13 cellular contexts compared by ENCODE assay signal in the genomic region with DNA sequence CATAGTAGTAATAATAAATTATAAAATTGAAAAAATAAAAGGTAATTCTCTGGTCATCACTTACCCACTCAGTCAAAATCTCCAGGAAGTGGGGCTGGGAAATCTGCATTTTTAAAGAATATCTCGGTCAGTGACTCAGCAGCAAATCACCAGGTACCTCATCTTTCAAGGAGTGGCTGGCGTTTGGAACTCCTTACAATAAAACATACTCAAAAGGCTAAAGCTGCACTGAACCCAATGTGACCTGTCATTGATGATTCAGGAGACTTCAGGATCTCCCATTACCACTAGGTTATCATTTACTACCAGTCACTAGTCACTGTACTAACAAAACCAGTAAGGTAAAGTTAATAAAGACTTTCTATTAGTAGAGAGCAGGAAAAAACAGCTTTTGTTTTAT. TPM values are rescaled to one million over a fixed set of nuclear protein-coding genes. Genes with fewer than 3 reads are reported as not detected.
DNase-seq lines count a peak whose midpoint lies in the region; ATAC-seq lines count a peak whose summit lies in the region.
"Had no signal": no experiment of that assay in that cellular context is flagged by ENCODE, and none has a peak within 500 bp of the region (broad histone marks: within the 10 kb centered on the region; RNA-seq: fewer than 3 reads in every experiment).

No MANE protein-coding gene starts in this region.

- H2AFZ ChIP-seq in neuronal stem cell (ENCODE audit: low read length): no peak overlapping the region

- no peak overlapping the region for H2BK5ac ChIP-seq in neuronal stem cell (ENCODE audit: low read length)

- no peaks in the 10 kb centered on the region for H3K9me3 Mint-ChIP-seq in activated CD8-positive, alpha-beta memory T cell treated with anti-CD3 and anti-CD28 coated beads, Interleukin-2, amount 10 ng/mL, durations not matched to agents 7 days and 5 days (ENCODE audit: low read depth)
- H3K9me3 Mint-ChIP-seq: effector memory CD8-positive, alpha-beta T cell had no signal

- no peak overlapping the region for H4K91ac ChIP-seq in neuronal stem cell (ENCODE audit: low read depth, low read length, poor library complexity)

- no peak for DNase-seq in activated CD8-positive, alpha-beta memory T cell treated with anti-CD3 and anti-CD28 coated beads, Interleukin-2, amount 10 ng/mL, durations not matched to agents 7 days and 5 days
- no peak for DNase-seq in activated CD8-positive, alpha-beta memory T cell treated with anti-CD3 and anti-CD28 coated beads for 24 hours
- DNase-seq in NCI-H226: peak; percentile 81
- peak; percentile 10 for DNase-seq in dermis blood vessel endothelial cell
- DNase-seq in NCI-H82 (lab: John Stamatoyannopoulos, UW): no peak
- no peak for DNase-seq in neuronal stem cell (ENCODE audit: low spot score)
- DNase-seq: AML-193; effector memory CD8-positive, alpha-beta T cell; NCI-H446; ovary had no signal

- H3K27ac Mint-ChIP-seq in activated CD8-positive, alpha-beta memory T cell treated with anti-CD3 and anti-CD28 coated beads, Interleukin-2, amount 10 ng/mL, durations not matched to agents 7 days and 5 days: peak overlapping the region; percentile 76

- H3K27ac ChIP-seq in neuronal stem cell (replicated peaks; ENCODE audit: low read length): no peak overlapping the region
- H3K27ac ChIP-seq: ovary, vagina had no signal

- CTCF ChIA-PET in activated CD8-positive, alpha-beta memory T cell treated with anti-CD3 and anti-CD28 coated beads, Interleukin-2, amount 10 ng/mL, durations not matched to agents 7 days and 5 days (lab: Charles Lee): interaction anchor here (3.6 to 3.9 kb wide), 2 partner anchors 22 to 63 kb away, joined by 17 to 21 read pairs; a partner anchor contains a TSS

- no peak overlapping the region for H4K8ac ChIP-seq in neuronal stem cell (ENCODE audit: low read depth, low read length)

- peak overlapping the region; percentile 47 for H3K4me3 Mint-ChIP-seq in activated CD8-positive, alpha-beta memory T cell treated with anti-CD3 and anti-CD28 coated beads, Interleukin-2, amount 10 ng/mL, durations not matched to agents 7 days and 5 days

- no peak overlapping the region for H3K4ac ChIP-seq in neuronal stem cell (ENCODE audit: low read length)

- no peaks in the 10 kb centered on the region for H3K27me3 ChIP-seq in skeletal muscle satellite cell (ENCODE audit: control insufficient read depth, insufficient read depth, low read length)
- peaks cover 0 to 10% (median 0%) of the 10 kb centered on the region in 3 experiments for H3K27me3 ChIP-seq in neuronal stem cell (ENCODE audit: control insufficient read depth in 3 of 3, insufficient read depth in 3 of 3, low read depth in 1 of 3, low read length in 3 of 3)
- H3K27me3 ChIP-seq: ovary, vagina had no signal

- WGBS in neuronal stem cell (ENCODE audit: extremely low coverage in 2 of 2, insufficient read length in 2 of 2, insufficient replicate concordance in 1 of 2), 2 donors: no CpG with 5 or more reads among the region's 2 CpGs

- H3K79me1 ChIP-seq in neuronal stem cell (ENCODE audit: low read depth, low read length): no peaks in the 10 kb centered on the region

- no peaks in the 10 kb centered on the region for H3K27me3 Mint-ChIP-seq in activated CD8-positive, alpha-beta memory T cell treated with anti-CD3 and anti-CD28 coated beads, Interleukin-2, amount 10 ng/mL, durations not matched to agents 7 days and 5 days
- H3K27me3 Mint-ChIP-seq: effector memory CD8-positive, alpha-beta T cell had no signal

- H2BK12ac ChIP-seq in neuronal stem cell (ENCODE audit: low read length): no peak overlapping the region

- H3K4me3 ChIP-seq in skeletal muscle satellite cell (ENCODE audit: low read length) (no peak overlapping the region), neuronal stem cell (ENCODE audit: low read length in 2 of 2) (no peak overlapping the region)
- H3K4me3 ChIP-seq: ovary, vagina had no signal

- no peak overlapping the region for H3K14ac ChIP-seq in neuronal stem cell (ENCODE audit: low read length)

- peaks cover 81% of the 10 kb centered on the region for H3K4me1 Mint-ChIP-seq in activated CD8-positive, alpha-beta memory T cell treated with anti-CD3 and anti-CD28 coated beads, Interleukin-2, amount 10 ng/mL, durations not matched to agents 7 days and 5 days

- H3K4me1 ChIP-seq in skeletal muscle satellite cell (ENCODE audit: control insufficient read depth, insufficient read depth, low read length): peaks cover 78% of the 10 kb centered on the region
- H3K4me1 ChIP-seq in neuronal stem cell (ENCODE audit: control insufficient read depth in 2 of 2, insufficient read depth in 1 of 2, low read depth in 1 of 2, low read length in 2 of 2): peaks cover 9 to 10% of the 10 kb centered on the region in 2 donors

- peak overlapping the region; percentile 52 for H3K4me2 ChIP-seq in skeletal muscle satellite cell (ENCODE audit: low read length)
- no peak overlapping the region for H3K4me2 ChIP-seq in neuronal stem cell (ENCODE audit: insufficient read depth, low read length, poor library complexity, severe bottlenecking)

- H3K9ac ChIP-seq in skeletal muscle satellite cell (ENCODE audit: low read depth, low read length) (peak overlapping the region; percentile 38), neuronal stem cell (ENCODE audit: low read depth, low read length, poor library complexity) (no peak overlapping the region)

- no peak for ATAC-seq in activated CD8-positive, alpha-beta memory T cell treated with anti-CD3 and anti-CD28 coated beads, Interleukin-2, amount 10 ng/mL, durations not matched to agents 7 days and 5 days
- ATAC-seq in GM21576 (IDR thresholded peaks at IDR 0.05; ENCODE audit: unreplicated experiment): no peak
- ATAC-seq: effector memory CD8-positive, alpha-beta T cell had no signal

- no peak overlapping the region for H2BK120ac ChIP-seq in neuronal stem cell (ENCODE audit: low read depth, low read length)

- no peaks in the 10 kb centered on the region for H3K36me3 ChIP-seq in skeletal muscle satellite cell (ENCODE audit: insufficient read depth, low read length)
- no peaks in the 10 kb centered on the region for H3K36me3 ChIP-seq in neuronal stem cell (replicated peaks in 1 of 2; ENCODE audit: control insufficient read depth in 2 of 2, insufficient read depth in 2 of 2, low read length in 2 of 2)
- H3K36me3 ChIP-seq: ovary, vagina had no signal

- H3K18ac ChIP-seq in neuronal stem cell (ENCODE audit: low read length): no peak overlapping the region

- H3K36me3 Mint-ChIP-seq in activated CD8-positive, alpha-beta memory T cell treated with anti-CD3 and anti-CD28 coated beads, Interleukin-2, amount 10 ng/mL, durations not matched to agents 7 days and 5 days: peaks cover 3% of the 10 kb centered on the region

- H2AK5ac ChIP-seq in neuronal stem cell (ENCODE audit: low read depth, low read length): no peak overlapping the region

- no peak overlapping the region for H3K23ac ChIP-seq in neuronal stem cell (ENCODE audit: low read depth, low read length, poor library complexity)

- H2BK15ac ChIP-seq in neuronal stem cell (ENCODE audit: low read length): no peak overlapping the region

- H3K9me3 ChIP-seq in skeletal muscle satellite cell (replicated peaks; ENCODE audit: low read length): no peaks in the 10 kb centered on the region
- H3K9me3 ChIP-seq in neuronal stem cell (replicated peaks in 1 of 2; ENCODE audit: control insufficient read depth in 2 of 2, insufficient read depth in 1 of 2, low read depth in 1 of 2, low read length in 2 of 2): no peaks in the 10 kb centered on the region
- H3K9me3 ChIP-seq: ovary, vagina had no signal

RNA-seq across cellular contexts. Expression of a gene that starts 21.5 kb away (rescaled TPM):
- total RNA-seq in activated CD8-positive, alpha-beta memory T cell treated with anti-CD3 and anti-CD28 coated beads, Interleukin-2, amount 10 ng/mL, durations not matched to agents 7 days and 5 days: 10 to 100 TPM; 47.7 to 52.2 TPM
- 7.0 and 8.1 TPM in 2 replicates for total RNA-seq in dermis blood vessel endothelial cell
- 16.6 and 20.0 TPM in 2 replicates for total RNA-seq in skeletal muscle satellite cell (2012; rRNA removed)
- 8.5 TPM for polyA plus RNA-seq in neuronal stem cell (2013, experiment 1 of 2)
- 9.3 TPM for polyA plus RNA-seq in neuronal stem cell (2013, experiment 2 of 2)

RNA-seq across cellular contexts. Expression of a gene that starts 34.7 kb away (rescaled TPM):
- total RNA-seq in activated CD8-positive, alpha-beta memory T cell treated with anti-CD3 and anti-CD28 coated beads, Interleukin-2, amount 10 ng/mL, durations not matched to agents 7 days and 5 days: 10 to 100 TPM; 34.0 to 43.0 TPM
- 13.7 and 15.8 TPM in 2 replicates for total RNA-seq in dermis blood vessel endothelial cell
- total RNA-seq in skeletal muscle satellite cell (2012; rRNA removed): 9.6 and 9.9 TPM in 2 replicates
- polyA plus RNA-seq in neuronal stem cell (2013, experiment 1 of 2): 7.1 TPM
- 6.6 TPM for polyA plus RNA-seq in neuronal stem cell (2013, experiment 2 of 2)

RNA-seq across cellular contexts. Expression of a gene that starts 36.4 kb away (rescaled TPM):
- not detected for total RNA-seq in activated CD8-positive, alpha-beta memory T cell treated with anti-CD3 and anti-CD28 coated beads, Interleukin-2, amount 10 ng/mL, durations not matched to agents 7 days and 5 days
- total RNA-seq in dermis blood vessel endothelial cell: not detected in 2 replicates
- not detected in 2 replicates for total RNA-seq in skeletal muscle satellite cell (2012; rRNA removed)
- not detected for polyA plus RNA-seq in neuronal stem cell (2013, experiment 1 of 2)
- polyA plus RNA-seq in neuronal stem cell (2013, experiment 2 of 2): not detected
- total RNA-seq: ovary, vagina had no signal
- polyA plus RNA-seq: ovary had no signal

RNA-seq across cellular contexts. Expression of a gene that starts 57.1 kb away (rescaled TPM):
- 10 to 100 TPM; 23.0 to 30.5 TPM for total RNA-seq in activated CD8-positive, alpha-beta memory T cell treated with anti-CD3 and anti-CD28 coated beads, Interleukin-2, amount 10 ng/mL, durations not matched to agents 7 days and 5 days
- 22.6 and 28.0 TPM in 2 replicates for total RNA-seq in dermis blood vessel endothelial cell
- 27.4 and 30.1 TPM in 2 replicates for total RNA-seq in skeletal muscle satellite cell (2012; rRNA removed)
- polyA plus RNA-seq in neuronal stem cell (2013, experiment 1 of 2): 10.0 TPM
- polyA plus RNA-seq in neuronal stem cell (2013, experiment 2 of 2): 9.9 TPM

Comparison
In these comparisons a context has a peak if more than half of its experiments do, and no peak if none do; other contexts are left out.
1. DNase-seq: peak in NCI-H226 (single experiment) and dermis blood vessel endothelial cell (single experiment); none in activated CD8-positive, alpha-beta memory T cell treated with anti-CD3 and anti-CD28 coated beads, Interleukin-2, amount 10 ng/mL, durations not matched to agents 7 days and 5 days (single experiment), activated CD8-positive, alpha-beta memory T cell treated with anti-CD3 and anti-CD28 coated beads for 24 hours (single experiment), NCI-H82 (single experiment) and neuronal stem cell (single experiment).